In genomic region chr1:90763506-90763905, GRCh38 we compare ENCODE assay signal across 10 cellular contexts. TPM values are rescaled to one million over a fixed set of nuclear protein-coding genes. Genes with fewer than 3 reads are reported as not detected.
"Had no signal": no experiment of that assay in that cellular context is flagged by ENCODE, and none has a peak within 500 bp of the region (broad histone marks: within the 10 kb centered on the region; RNA-seq: fewer than 3 reads in every experiment).

No MANE protein-coding gene starts in this region.

- FAIRE-seq: H54, HepG2 had no signal

- DNase-seq: GM23248, GOT3, H9, HCEC 1CT, KG1 had no signal

- H3K9ac ChIP-seq: GM23248 had no signal

- H3K4me3 ChIP-seq: GM23248 had no signal

- ATAC-seq: HepG2 had no signal

- H2AFZ ChIP-seq: GM23248 had no signal

- H3K27ac ChIP-seq: GM23248, HL-60 had no signal

RNA-seq across cellular contexts. Expression of gene BARHL2, which starts 46.4 kb away (rescaled TPM):
- total RNA-seq: GM23248, H9, HepG2, HT1080 had no signal
- polyA plus RNA-seq: GM23248, HepG2, IgD-negative memory B cell had no signal
